19 cellular contexts compared by ENCODE assay signal in the genomic region with DNA sequence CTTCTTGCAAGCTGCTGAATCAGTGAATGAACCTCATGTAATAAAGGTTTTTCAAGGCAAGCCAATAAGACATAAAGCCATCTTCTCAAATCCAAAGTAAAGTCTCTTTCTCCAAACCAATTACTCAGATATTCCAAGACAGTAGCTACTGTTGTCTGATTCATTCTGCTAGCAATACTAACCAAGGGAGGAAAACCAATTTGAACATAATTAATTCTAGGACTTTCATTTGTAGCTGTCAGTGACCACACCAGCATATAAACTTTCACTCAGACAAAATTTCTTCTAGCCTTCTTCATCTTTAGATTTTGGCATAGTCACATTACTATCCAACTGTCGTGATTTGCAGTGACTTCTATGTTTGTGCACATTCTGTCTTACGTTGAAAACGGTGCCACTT. TPM values are rescaled to one million over a fixed set of nuclear protein-coding genes. Genes with fewer than 3 reads are reported as not detected.
A peak's percentile ranks its signal among the peaks of the same experiment; 100 is the strongest.
DNase-seq lines count a peak whose midpoint lies in the region; ATAC-seq and TF ChIP-seq lines count a peak whose summit lies in the region.
"Had no signal": no experiment of that assay in that cellular context is flagged by ENCODE, and none has a peak within 500 bp of the region (broad histone marks: within the 10 kb centered on the region; RNA-seq: fewer than 3 reads in every experiment).

No MANE protein-coding gene starts in this region.

- CTCF ChIA-PET in HEK293 (lab: Yijun Ruan, JAX) = no interaction called here

- H3K27me3 Mint-ChIP-seq in activated T-cell treated with anti-CD3 and anti-CD28 coated beads, Interleukin-2, amount 50 U/mL, for 4 hours (ENCODE audit: low read depth) = peaks cover 6% of the 10 kb centered on the region
- H3K27me3 Mint-ChIP-seq: CD4-positive, alpha-beta T cell had no signal

- no peaks in the 10 kb centered on the region for H3K4me1 ChIP-seq in HEK293 (ENCODE audit: control insufficient read depth, insufficient read depth, low read length)
- H3K4me1 ChIP-seq: A549 had no signal

- no peaks in the 10 kb centered on the region for H3K36me3 Mint-ChIP-seq in activated T-cell treated with anti-CD3 and anti-CD28 coated beads, Interleukin-2, amount 50 U/mL, for 4 hours (ENCODE audit: insufficient read depth)

- no peak overlapping the region for H3K4me3 ChIP-seq in HEK293 (ENCODE audit: low read depth, low read length)
- H3K4me3 ChIP-seq: A549 had no signal

- peak; percentile 27 to 56 for ATAC-seq in activated T-cell treated with anti-CD3 and anti-CD28 coated beads, Interleukin-2, amount 50 U/mL, for 4 hours
- ATAC-seq in stimulated activated naive CD8-positive, alpha-beta T cell treated with anti-CD3 and anti-CD28 coated beads, Interleukin-15, Interleukin-2, amounts not matched to agents 100 U/mL and 50 U/mL, for 24 hours = peak; percentile 63
- ATAC-seq: A549, HCT116 had no signal

- H3K4me1 Mint-ChIP-seq in activated T-cell treated with anti-CD3 and anti-CD28 coated beads, Interleukin-2, amount 50 U/mL, for 4 hours (ENCODE audit: low read depth) = peaks cover 2% of the 10 kb centered on the region

- no peaks in the 10 kb centered on the region for H3K36me3 ChIP-seq in HEK293 (ENCODE audit: control insufficient read depth in 2 of 2, insufficient read depth in 1 of 2, low read length in 2 of 2)

- H3K27ac ChIP-seq in HEK293 (ENCODE audit: extremely low read depth, low read depth, low read length) = no peak overlapping the region
- H3K27ac ChIP-seq: A549, C4-2B had no signal

- no peak for TF ChIP-seq CTCF in HEK293 (tag by site-specific recombination; IDR thresholded peaks at IDR 0.05)

- H3K9me3 Mint-ChIP-seq in activated T-cell treated with anti-CD3 and anti-CD28 coated beads, Interleukin-2, amount 50 U/mL, for 4 hours = no peaks in the 10 kb centered on the region
- H3K9me3 Mint-ChIP-seq: CD4-positive, alpha-beta T cell had no signal

- H3K9me3 ChIP-seq in HEK293 (ENCODE audit: control insufficient read depth, insufficient read depth, low read depth, low read length) = no peaks in the 10 kb centered on the region

- POLR2A ChIA-PET in HEK293 (lab: Yijun Ruan, JAX) = no interaction called here

- no peak overlapping the region for H3K4me3 Mint-ChIP-seq in activated T-cell treated with anti-CD3 and anti-CD28 coated beads, Interleukin-2, amount 50 U/mL, for 4 hours
- H3K4me3 Mint-ChIP-seq: CD4-positive, alpha-beta T cell had no signal

- DNase-seq in activated T-cell treated with anti-CD3 and anti-CD28 coated beads, Interleukin-2, amount 50 U/mL, for 4 hours = no peak
- no peak for DNase-seq in activated T-cell treated with anti-CD3 and anti-CD28 coated beads, Interleukin-2, amount 50 U/mL, for 1 hour
- peak; percentile 28 for DNase-seq in RKO (ENCODE audit: low spot score)
- DNase-seq in stimulated activated naive CD8-positive, alpha-beta T cell treated with anti-CD3 and anti-CD28 coated beads, Interleukin-15, Interleukin-2, amounts not matched to agents 100 U/mL and 50 U/mL, for 24 hours = no peak
- DNase-seq in GM03348 (ENCODE audit: low spot score) = no peak
- DNase-seq in kidney glomerular epithelial cell (lab: John Stamatoyannopoulos, UW) = no peak
- DNase-seq: AML-193; CD4-positive, alpha-beta T cell; DMS153; DMS79; GDM1; GOT3; H7; IMR-90 had no signal

TF ChIP-seq in HEK293, 187 proteins besides CTCF, POLR2A, EP300 and RAD21:
- peak; percentile 58; the same call in 1 of the 2 replicates for TF ChIP-seq PRDM1 (tag by site-specific recombination; IDR thresholded peaks at IDR 0.05)
- no peak for TF ChIP-seq ZNF670 (tag by site-specific recombination; IDR thresholded peaks at IDR 0.05; ENCODE audit: low read depth)

RNA-seq across cellular contexts. Expression of gene INTS3, which starts 10.5 kb away (rescaled TPM):
- total RNA-seq in activated T-cell treated with anti-CD3 and anti-CD28 coated beads, Interleukin-2, amount 50 U/mL, for 4 hours = 10 to 100 TPM; 46.9 to 49.4 (median 48.5) TPM

RNA-seq across cellular contexts. Expression of gene NPR1, which starts 38.8 kb away (rescaled TPM):
- under 1 TPM; 0.16 to 0.26 (median 0.23) TPM for total RNA-seq in activated T-cell treated with anti-CD3 and anti-CD28 coated beads, Interleukin-2, amount 50 U/mL, for 4 hours
- total RNA-seq: CD4-positive, alpha-beta T cell; Daoy; IMR-90 had no signal

RNA-seq across cellular contexts. Expression of gene ILF2, which starts 46.5 kb away (rescaled TPM):
- 100 to 1,000 TPM; 525 to 559 (median 531) TPM for total RNA-seq in activated T-cell treated with anti-CD3 and anti-CD28 coated beads, Interleukin-2, amount 50 U/mL, for 4 hours

RNA-seq across cellular contexts. Expression of gene SLC27A3, which starts 57.9 kb away (rescaled TPM):
- 1 to 10 TPM; 3.8 to 6.0 (median 6.0) TPM for total RNA-seq in activated T-cell treated with anti-CD3 and anti-CD28 coated beads, Interleukin-2, amount 50 U/mL, for 4 hours

RNA-seq across cellular contexts. Expression of gene SNAPIN, which starts 58.8 kb away (rescaled TPM):
- 10 to 100 TPM; 32.1 to 36.8 (median 32.7) TPM for total RNA-seq in activated T-cell treated with anti-CD3 and anti-CD28 coated beads, Interleukin-2, amount 50 U/mL, for 4 hours
